Comparison of ENCODE assay signal across 16 cellular contexts in genomic region chr2:238167761-238168160, GRCh38. TPM values are rescaled to one million over a fixed set of nuclear protein-coding genes. Genes with fewer than 3 reads are reported as not detected.
A peak's percentile ranks its signal among the peaks of the same experiment; 100 is the strongest.
DNase-seq lines count a peak whose midpoint lies in the region; ATAC-seq, FAIRE-seq and TF ChIP-seq lines count a peak whose summit lies in the region.
"Had no signal": no experiment of that assay in that cellular context is flagged by ENCODE, and none has a peak within 500 bp of the region (broad histone marks: within the 10 kb centered on the region; RNA-seq: fewer than 3 reads in every experiment).

No MANE protein-coding gene starts in this region.

- in situ Hi-C loops in K562 (cut with MboI): no loop called here

- peaks cover 0 to 6% (median 0%) of the 10 kb centered on the region in 7 donors for H3K9me3 Mint-ChIP-seq in CD14-positive monocyte

- TF ChIP-seq CTCF in left ventricle myocardium inferior (IDR thresholded peaks at IDR 0.05; ENCODE audit: borderline replicate concordance): no peak
- no peak for TF ChIP-seq CTCF in K562 (IDR thresholded peaks at IDR 0.05 in 2 of 3, conservative IDR thresholded peaks at IDR 0.05 in 1 of 3; ENCODE audit: insufficient read depth in 2 of 3, low read depth in 1 of 3, low read length in 3 of 3)
- TF ChIP-seq CTCF in kidney (IDR thresholded peaks at IDR 0.05; ENCODE audit: borderline replicate concordance, extremely low read depth, insufficient read depth): no peak
- TF ChIP-seq CTCF in CD14-positive monocyte (IDR thresholded peaks at IDR 0.05): no peak
- no peak for TF ChIP-seq CTCF in prostate gland (IDR thresholded peaks at IDR 0.05)

- 58% methylated on average over 8 of the region's 8 CpGs for WGBS in K562 (ENCODE audit: insufficient coverage, low coverage, missing lambda C conversion rate)
- WGBS in prostate gland: 81% methylated on average over 8 of the region's 8 CpGs

- H3K27me3 Mint-ChIP-seq in CD14-positive monocyte (ENCODE audit: low read depth in 3 of 3): peaks cover 23 to 28% (median 27%) of the 10 kb centered on the region in 3 donors

- H3K9ac ChIP-seq in K562 (ENCODE audit: insufficient read depth in 1 of 2, low read depth in 2 of 2, low read length in 2 of 2): peak overlapping the region in 1 of 2 experiments; percentile 44; a peak in 2 of 4 replicates
- no peak overlapping the region for H3K9ac ChIP-seq in kidney (ENCODE audit: low read length in 2 of 2)
- H3K9ac ChIP-seq: parathyroid adenoma had no signal

- H3K36me3 ChIP-seq in left ventricle myocardium inferior (peaks cover 50% of the 10 kb centered on the region), K562 (ENCODE audit: control insufficient read depth, insufficient read depth, low read length) (peaks cover 32% of the 10 kb centered on the region), kidney (ENCODE audit: control insufficient read depth in 1 of 2, insufficient read depth in 2 of 2, low read length in 2 of 2) (peaks cover 13 to 27% of the 10 kb centered on the region in 2 donors), prostate gland (no peaks in the 10 kb centered on the region)
- peaks cover 26% of the 10 kb centered on the region for H3K36me3 ChIP-seq in effector memory CD4-positive, alpha-beta T cell (ENCODE audit: control insufficient read depth, insufficient read depth, low read length)

- no peak for FAIRE-seq in K562 (lab: Jason Lieb, UNC)
- no peak for FAIRE-seq in kidney (lab: Jason Lieb, UNC)
- FAIRE-seq: urothelium cell line had no signal

- CTCF ChIA-PET in K562 (lab: Yijun Ruan, JAX; ENCODE audit: low intra/inter-chr PET ratio): no interaction called here

- H3K4me1 ChIP-seq in left ventricle myocardium inferior (peaks cover 27% of the 10 kb centered on the region), K562 (replicated peaks in 1 of 2; ENCODE audit: control insufficient read depth in 2 of 2, insufficient read depth in 2 of 2, low read length in 2 of 2) (peaks cover 33 to 37% of the 10 kb centered on the region in 2 experiments), kidney (ENCODE audit: control insufficient read depth in 1 of 2, insufficient read depth in 1 of 2, low read depth in 1 of 2, low read length in 2 of 2) (peaks cover 8 to 11% of the 10 kb centered on the region in 2 donors), prostate gland (replicated peaks) (no peaks in the 10 kb centered on the region)
- no peaks in the 10 kb centered on the region for H3K4me1 ChIP-seq in effector memory CD4-positive, alpha-beta T cell (ENCODE audit: control insufficient read depth, insufficient read depth, low read length, poor library complexity, severe bottlenecking)

- no peaks in the 10 kb centered on the region for H3K79me2 ChIP-seq in K562 (ENCODE audit: control insufficient read depth, insufficient read depth, low read length)
- H3K79me2 ChIP-seq: parathyroid adenoma had no signal

- no peaks in the 10 kb centered on the region for H4K20me1 ChIP-seq in K562 (replicated peaks; ENCODE audit: control insufficient read depth, insufficient read depth, low read length)

- ATAC-seq in left cardiac atrium (no peak), K562 (peak; percentile 83)

- intact Hi-C loops in left ventricle myocardium inferior (cut with micrococcal nuclease) (no loop called here), left cardiac atrium (cut with DNase I) (no loop called here), K562 (cut with micrococcal nuclease) (loop anchor here (5.0 kb wide), 1 partner anchor 70 kb away; no protein-coding TSS in a partner anchor), kidney (cut with DNase I) (no loop called here), CD14-positive monocyte (cut with micrococcal nuclease) (no loop called here), prostate gland (cut with DNase I) (loop anchor here (10.0 kb wide), 1 partner anchor 313 kb away; the partner anchor contains the start of gene RAMP1)

- no peak overlapping the region for H2AFZ ChIP-seq in K562 (ENCODE audit: low read depth, low read length)
- H2AFZ ChIP-seq: parathyroid adenoma had no signal

- peaks cover 4% of the 10 kb centered on the region for H3K9me1 ChIP-seq in K562 (ENCODE audit: control insufficient read depth, insufficient read depth, low read length)

- peak; percentile 12 for DNase-seq in left ventricle myocardium inferior
- DNase-seq in left cardiac atrium: no peak
- DNase-seq in K562 (ENCODE audit: extremely low read depth in 1 of 4, low spot score in 3 of 4): peak; percentile 27 to 66 (median 36)
- peak; percentile 74 for DNase-seq in kidney
- DNase-seq in CD14-positive monocyte (ENCODE audit: low spot score): no peak
- DNase-seq in NCI-H526 (lab: John Stamatoyannopoulos, UW): no peak
- no peak for DNase-seq in prostate gland (ENCODE audit: low spot score)
- DNase-seq in effector memory CD4-positive, alpha-beta T cell: no peak
- DNase-seq: activated naive CD4-positive, alpha-beta T cell; EL; KG1; NCI-H1105 treated with DMSO at 0.1 percent for 48 hours; T-helper 2 cell had no signal

- H3K4me3 Mint-ChIP-seq in CD14-positive monocyte: no peak overlapping the region
- H3K4me3 Mint-ChIP-seq: brain had no signal

- H3K27ac ChIP-seq in left ventricle myocardium inferior (replicated peaks) (no peak overlapping the region), K562 (ENCODE audit: extremely low read depth, low read depth, low read length) (peak overlapping the region; percentile 38; the same call in 1 of the 3 replicates), kidney (ENCODE audit: low read depth in 2 of 2, low read length in 2 of 2) (no peak overlapping the region), prostate gland (no peak overlapping the region)
- H3K27ac ChIP-seq in effector memory CD4-positive, alpha-beta T cell (ENCODE audit: insufficient read depth, low read length, poor library complexity, severe bottlenecking): no peak overlapping the region
- H3K27ac ChIP-seq: parathyroid adenoma had no signal

- H3K4me1 Mint-ChIP-seq in CD14-positive monocyte: peaks cover 7% of the 10 kb centered on the region

- TF ChIP-seq POLR2A in K562 (conservative IDR thresholded peaks at IDR 0.05): no peak
- no peak for TF ChIP-seq POLR2A in prostate gland (IDR thresholded peaks at IDR 0.05)

- peak overlapping the region; percentile 32; the same call in 1 of the 2 replicates for H3K4me2 ChIP-seq in K562 (ENCODE audit: insufficient read depth, low read length)

- no peak for TF ChIP-seq RAD21 in K562 (CRISPR knock-in tag; conservative IDR thresholded peaks at IDR 0.05 in 1 of 2, IDR thresholded peaks at IDR 0.05 in 1 of 2)

- no TSS peak for BruUV-seq in K562 (replicated peaks; lab: Mats Ljungman, UMichigan)

- TF ChIP-seq EP300 in K562 (IDR thresholded peaks at IDR 0.05; ENCODE audit: low read length): no peak

- H3K27me3 ChIP-seq in left ventricle myocardium inferior (ENCODE audit: low read depth) (peaks cover 23% of the 10 kb centered on the region), K562 (ENCODE audit: control insufficient read depth in 2 of 2, insufficient read depth in 2 of 2, low read length in 2 of 2) (no peaks in the 10 kb centered on the region), prostate gland (replicated peaks; ENCODE audit: insufficient read depth) (peaks cover 5% of the 10 kb centered on the region)
- no peaks in the 10 kb centered on the region for H3K27me3 ChIP-seq in effector memory CD4-positive, alpha-beta T cell (replicated peaks; ENCODE audit: control insufficient read depth, insufficient read depth, low read length, poor library complexity, severe bottlenecking)

- H3K9me3 ChIP-seq in left ventricle myocardium inferior (replicated peaks) (no peaks in the 10 kb centered on the region), K562 (replicated peaks; ENCODE audit: control insufficient read depth, insufficient read depth, low read depth, low read length) (no peaks in the 10 kb centered on the region), kidney (ENCODE audit: control insufficient read depth in 1 of 2, low read length in 2 of 2) (no peaks in the 10 kb centered on the region), prostate gland (no peaks in the 10 kb centered on the region)
- H3K9me3 ChIP-seq in effector memory CD4-positive, alpha-beta T cell (ENCODE audit: control insufficient read depth, low read length): no peaks in the 10 kb centered on the region

- no peak overlapping the region for H3K27ac Mint-ChIP-seq in CD14-positive monocyte

- H3K4me3 ChIP-seq in left ventricle myocardium inferior: no peak overlapping the region
- H3K4me3 ChIP-seq in K562: no peak overlapping the region
- no peak overlapping the region for H3K4me3 ChIP-seq in kidney (ENCODE audit: low read length in 2 of 2)
- H3K4me3 ChIP-seq in prostate gland: no peak overlapping the region
- no peak overlapping the region for H3K4me3 ChIP-seq in effector memory CD4-positive, alpha-beta T cell (ENCODE audit: insufficient read depth, low read depth, low read length, poor library complexity, severe bottlenecking)

- POLR2A ChIA-PET in K562 (lab: Yijun Ruan, JAX): interaction anchor here (0.6 to 1.2 kb wide), 5 partner anchors 9 to 716 kb away, joined by 3 to 5 read pairs (median 3); partner anchors contain the start of gene ERFE

- H3K36me3 Mint-ChIP-seq in CD14-positive monocyte: peaks cover 48 to 56% of the 10 kb centered on the region in 2 donors

RNA-seq across cellular contexts. Expression of gene ERFE, which starts 9.0 kb away (rescaled TPM):
- 0.44 TPM for total RNA-seq in left ventricle myocardium inferior
- 1 to 10 TPM in 1 of 2 donors, not detected in 1; 1.2 TPM for total RNA-seq in left cardiac atrium
- 6.9 and 19.3 TPM in 2 replicates for total RNA-seq in K562 (2011; cell fraction: chromatin; rRNA removed; ENCODE audit: low replicate concordance)
- total RNA-seq in K562 (2011; cell fraction: nucleolus; rRNA removed): 14.7 and 17.0 TPM in 2 replicates
- total RNA-seq in K562 (2011; cell fraction: nucleoplasm; rRNA removed): 9.9 and 10.2 TPM in 2 replicates
- 4.1 and 5.8 TPM in 2 replicates for total RNA-seq in K562 (2014; rRNA removed)
- 2.5 and 3.7 TPM in 2 replicates for total RNA-seq in K562 (2014; rRNA removed; fragmentation: Illumina TruSeq; extraction: Trizol)
- 1.0 and 1.1 TPM in 2 replicates for total RNA-seq in K562 (2015; rRNA removed; fragmentation: Illumina TruSeq; extraction: Trizol)
- 6.5 and 6.7 TPM in 2 replicates for total RNA-seq in K562 (2021)
- polyA plus RNA-seq in K562 (2011; rRNA removed): 2.5 and 3.1 TPM in 2 replicates
- 2.4 and 5.0 TPM in 2 replicates for polyA plus RNA-seq in K562 (2011; cell fraction: cytosol; rRNA removed)
- 7.7 and 15.1 TPM in 2 replicates for polyA plus RNA-seq in K562 (2011; cell fraction: nucleus; rRNA removed)
- polyA plus RNA-seq in K562 (2012): 2.7 and 20.8 TPM in 2 replicates
- polyA plus RNA-seq in K562 (2014; fragmentation: Illumina TruSeq; extraction: Trizol): 5.2 and 5.4 TPM in 2 replicates
- 1 to 10 TPM in 1 of 2 experiments, under 1 TPM in 1; 0.55 to 1.1 TPM for polyA plus RNA-seq in K562 (2014; fragmentation: Nextera tagmentation; extraction: Ambion mirVana)
- polyA plus RNA-seq in K562 (2014; rRNA removed): 7.1 and 8.2 TPM in 2 replicates
- 0.18 and 0.35 TPM in 2 replicates for polyA minus RNA-seq in K562 (2011; rRNA and poly(A)+ RNA removed)
- polyA minus RNA-seq in K562 (2011; cell fraction: cytosol; rRNA and poly(A)+ RNA removed): 1.0 TPM in 1 of 2 replicates, not detected in the other
- 1.9 and 3.0 TPM in 2 replicates for polyA minus RNA-seq in K562 (2011; cell fraction: nucleus; rRNA and poly(A)+ RNA removed)
- total RNA-seq in kidney: 61.4 TPM
- 1.6 TPM for polyA plus RNA-seq in kidney (ENCODE audit: insufficient read depth, low read depth, low replicate concordance)
- not detected for polyA plus RNA-seq in CD14-positive monocyte
- total RNA-seq in prostate gland: 1 to 10 TPM in 1 of 2 donors, not detected in 1; 7.7 TPM

RNA-seq across cellular contexts. Expression of gene KLHL30, which starts 29.3 kb away (rescaled TPM):
- 17.3 TPM for total RNA-seq in left ventricle myocardium inferior
- total RNA-seq in left cardiac atrium: 10 to 100 TPM; 15.8 to 16.6 TPM
- total RNA-seq in K562 (2011; cell fraction: chromatin; rRNA removed; ENCODE audit: low replicate concordance): 0.21 TPM in 1 of 2 replicates, not detected in the other
- total RNA-seq in K562 (2011; cell fraction: nucleolus; rRNA removed): 0.53 and 0.67 TPM in 2 replicates
- 0.07 TPM in 1 of 2 replicates, not detected in the other for total RNA-seq in K562 (2011; cell fraction: nucleoplasm; rRNA removed)
- not detected in 2 replicates for total RNA-seq in K562 (2014; rRNA removed)
- total RNA-seq in K562 (2014; rRNA removed; fragmentation: Illumina TruSeq; extraction: Trizol): not detected in 2 replicates
- not detected in 2 replicates for total RNA-seq in K562 (2015; rRNA removed; fragmentation: Illumina TruSeq; extraction: Trizol)
- total RNA-seq in K562 (2021): 0.04 TPM in 1 of 2 replicates, not detected in the other
- polyA plus RNA-seq in K562 (2011; rRNA removed): 0.03 TPM in 1 of 2 replicates, not detected in the other
- 0.09 TPM in 1 of 2 replicates, not detected in the other for polyA plus RNA-seq in K562 (2011; cell fraction: cytosol; rRNA removed)
- 0.07 and 0.09 TPM in 2 replicates for polyA plus RNA-seq in K562 (2011; cell fraction: nucleus; rRNA removed)
- 0.03 and 0.06 TPM in 2 replicates for polyA plus RNA-seq in K562 (2012)
- not detected in 2 replicates for polyA plus RNA-seq in K562 (2014; fragmentation: Illumina TruSeq; extraction: Trizol)
- polyA plus RNA-seq in K562 (2014; fragmentation: Nextera tagmentation; extraction: Ambion mirVana): not detected
- polyA plus RNA-seq in K562 (2014; rRNA removed): not detected in 2 replicates
- polyA minus RNA-seq in K562 (2011; rRNA and poly(A)+ RNA removed): not detected in 2 replicates
- polyA minus RNA-seq in K562 (2011; cell fraction: cytosol; rRNA and poly(A)+ RNA removed): not detected in 2 replicates
- polyA minus RNA-seq in K562 (2011; cell fraction: nucleus; rRNA and poly(A)+ RNA removed): 0.11 and 0.13 TPM in 2 replicates
- 5.7 TPM for total RNA-seq in kidney
- polyA plus RNA-seq in kidney (ENCODE audit: insufficient read depth, low read depth, low replicate concordance): 0.24 TPM
- under 1 TPM in 1 of 2 donors, not detected in 1; 0.14 TPM for polyA plus RNA-seq in CD14-positive monocyte
- 1 to 10 TPM in 1 of 2 donors, under 1 TPM in 1; 0.23 to 1.9 TPM for total RNA-seq in prostate gland

RNA-seq across cellular contexts. Expression of gene ILKAP, which starts 35.7 kb away (rescaled TPM):
- 26.5 TPM for total RNA-seq in left ventricle myocardium inferior
- total RNA-seq in left cardiac atrium: 10 to 100 TPM; 23.4 to 27.9 TPM
- total RNA-seq in K562 (2011; cell fraction: chromatin; rRNA removed; ENCODE audit: low replicate concordance): 68.1 and 109 TPM in 2 replicates
- total RNA-seq in K562 (2011; cell fraction: nucleolus; rRNA removed): 43.0 and 45.2 TPM in 2 replicates
- 64.3 and 84.1 TPM in 2 replicates for total RNA-seq in K562 (2011; cell fraction: nucleoplasm; rRNA removed)
- total RNA-seq in K562 (2014; rRNA removed): 20.6 and 25.5 TPM in 2 replicates
- total RNA-seq in K562 (2014; rRNA removed; fragmentation: Illumina TruSeq; extraction: Trizol): 19.4 and 20.7 TPM in 2 replicates
- 17.8 and 18.8 TPM in 2 replicates for total RNA-seq in K562 (2015; rRNA removed; fragmentation: Illumina TruSeq; extraction: Trizol)
- 29.4 and 31.8 TPM in 2 replicates for total RNA-seq in K562 (2021)
- polyA plus RNA-seq in K562 (2011; rRNA removed): 25.1 and 31.7 TPM in 2 replicates
- polyA plus RNA-seq in K562 (2011; cell fraction: cytosol; rRNA removed): 17.5 and 18.4 TPM in 2 replicates
- 63.8 and 66.9 TPM in 2 replicates for polyA plus RNA-seq in K562 (2011; cell fraction: nucleus; rRNA removed)
- polyA plus RNA-seq in K562 (2012): 23.4 and 24.4 TPM in 2 replicates
- 24.8 and 25.0 TPM in 2 replicates for polyA plus RNA-seq in K562 (2014; fragmentation: Illumina TruSeq; extraction: Trizol)
- polyA plus RNA-seq in K562 (2014; fragmentation: Nextera tagmentation; extraction: Ambion mirVana): 1 to 10 TPM; 3.1 to 5.6 TPM
- polyA plus RNA-seq in K562 (2014; rRNA removed): 43.9 and 46.7 TPM in 2 replicates
- 25.0 and 25.6 TPM in 2 replicates for polyA minus RNA-seq in K562 (2011; rRNA and poly(A)+ RNA removed)
- polyA minus RNA-seq in K562 (2011; cell fraction: cytosol; rRNA and poly(A)+ RNA removed): 11.1 and 12.0 TPM in 2 replicates
- polyA minus RNA-seq in K562 (2011; cell fraction: nucleus; rRNA and poly(A)+ RNA removed): 19.9 and 24.2 TPM in 2 replicates
- total RNA-seq in kidney: 47.7 TPM
- polyA plus RNA-seq in kidney (ENCODE audit: insufficient read depth, low read depth, low replicate concordance): 38.4 TPM
- polyA plus RNA-seq in CD14-positive monocyte: 10 to 100 TPM; 23.2 to 29.3 TPM
- total RNA-seq in prostate gland: 10 to 100 TPM; 33.6 to 41.8 TPM

Comparison
In these comparisons a context has a peak if more than half of its experiments do, and no peak if none do; other contexts are left out.
1. DNase-seq: peak in left ventricle myocardium inferior (single experiment), K562 (4 of 4) and kidney (single experiment); none in left cardiac atrium (single experiment), CD14-positive monocyte (single experiment), NCI-H526 (0 of 2), prostate gland (single experiment) and effector memory CD4-positive, alpha-beta T cell (0 of 3).
2. intact Hi-C loops: an anchor here in K562 (5.0 kb wide) and prostate gland (10.0 kb wide); none called in left ventricle myocardium inferior, left cardiac atrium, kidney and CD14-positive monocyte.